1 cellular context compared by ENCODE assay signal in the genomic region with DNA sequence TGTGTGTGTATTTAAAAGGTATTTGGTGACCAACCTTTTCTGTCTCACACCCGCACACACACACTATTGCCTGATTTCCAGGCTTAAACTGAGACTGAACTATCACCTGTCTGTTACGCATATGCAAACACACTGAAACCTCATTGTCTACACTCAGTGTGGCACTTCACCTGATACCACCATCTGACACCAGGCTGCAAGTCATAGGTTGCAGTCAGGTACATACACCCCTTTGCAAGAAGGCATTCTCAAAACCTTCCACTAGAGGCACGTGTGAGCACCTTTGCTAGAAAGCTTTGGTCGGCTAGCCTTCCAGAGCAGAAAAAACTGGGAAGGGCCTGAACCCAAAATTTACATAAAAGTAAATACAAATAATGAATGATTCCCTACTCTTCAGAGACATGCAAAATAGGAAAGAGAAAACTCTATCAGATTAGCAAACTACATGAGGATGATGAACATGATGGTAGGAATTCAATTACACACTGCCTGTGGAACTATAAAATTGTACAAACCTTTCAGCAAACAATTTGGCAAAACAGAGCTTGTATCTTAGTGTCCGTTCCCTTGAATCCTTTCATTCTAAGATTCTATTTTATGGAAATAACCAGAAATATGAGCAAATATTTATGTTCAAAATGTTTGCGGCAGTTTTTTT.
TF ChIP-seq lines count a peak whose summit lies in the region.

No MANE protein-coding gene starts in this region.

TF ChIP-seq in HEK293, 187 proteins besides CTCF, POLR2A, EP300 and RAD21 (continued from another document):
- TF ChIP-seq ATF2 (tag by site-specific recombination; IDR thresholded peaks at IDR 0.05; ENCODE audit: low read depth) = no peak
- no peak for TF ChIP-seq ZNF785 (tag by site-specific recombination; IDR thresholded peaks at IDR 0.05)
- TF ChIP-seq ZNF138 (tag by site-specific recombination; IDR thresholded peaks at IDR 0.05; ENCODE audit: borderline replicate concordance) = no peak
- no peak for TF ChIP-seq ZBTB48 (tag by site-specific recombination; IDR thresholded peaks at IDR 0.05)
- TF ChIP-seq, protein P1, sequence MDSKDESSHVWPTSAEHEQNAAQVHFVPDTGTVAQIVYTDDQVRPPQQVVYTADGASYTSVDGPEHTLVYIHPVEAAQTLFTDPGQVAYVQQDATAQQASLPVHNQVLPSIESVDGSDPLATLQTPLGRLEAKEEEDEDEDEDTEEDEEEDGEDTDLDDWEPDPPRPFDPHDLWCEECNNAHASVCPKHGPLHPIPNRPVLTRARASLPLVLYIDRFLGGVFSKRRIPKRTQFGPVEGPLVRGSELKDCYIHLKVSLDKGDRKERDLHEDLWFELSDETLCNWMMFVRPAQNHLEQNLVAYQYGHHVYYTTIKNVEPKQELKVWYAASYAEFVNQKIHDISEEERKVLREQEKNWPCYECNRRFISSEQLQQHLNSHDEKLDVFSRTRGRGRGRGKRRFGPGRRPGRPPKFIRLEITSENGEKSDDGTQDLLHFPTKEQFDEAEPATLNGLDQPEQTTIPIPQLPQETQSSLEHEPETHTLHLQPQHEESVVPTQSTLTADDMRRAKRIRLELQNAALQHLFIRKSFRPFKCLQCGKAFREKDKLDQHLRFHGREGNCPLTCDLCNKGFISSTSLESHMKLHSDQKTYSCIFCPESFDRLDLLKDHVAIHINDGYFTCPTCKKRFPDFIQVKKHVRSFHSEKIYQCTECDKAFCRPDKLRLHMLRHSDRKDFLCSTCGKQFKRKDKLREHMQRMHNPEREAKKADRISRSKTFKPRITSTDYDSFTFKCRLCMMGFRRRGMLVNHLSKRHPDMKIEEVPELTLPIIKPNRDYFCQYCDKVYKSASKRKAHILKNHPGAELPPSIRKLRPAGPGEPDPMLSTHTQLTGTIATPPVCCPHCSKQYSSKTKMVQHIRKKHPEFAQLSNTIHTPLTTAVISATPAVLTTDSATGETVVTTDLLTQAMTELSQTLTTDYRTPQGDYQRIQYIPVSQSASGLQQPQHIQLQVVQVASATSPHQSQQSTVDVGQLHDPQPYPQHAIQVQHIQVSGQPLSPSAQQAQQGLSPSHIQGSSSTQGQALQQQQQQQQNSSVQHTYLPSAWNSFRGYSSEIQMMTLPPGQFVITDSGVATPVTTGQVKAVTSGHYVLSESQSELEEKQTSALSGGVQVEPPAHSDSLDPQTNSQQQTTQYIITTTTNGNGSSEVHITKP (tag by site-specific recombination; IDR thresholded peaks at IDR 0.05) = 0 out of 2 replicates have a peak, but pooled peaks have one; percentile 12
- TF ChIP-seq ZNF10 (tag by site-specific recombination; IDR thresholded peaks at IDR 0.05) = peak; percentile 97
- TF ChIP-seq ZNF600 (tag by site-specific recombination; IDR thresholded peaks at IDR 0.05) = peak; percentile 49; the same call in 1 of the 2 replicates
- no peak for TF ChIP-seq ZNF292 (tag by site-specific recombination; IDR thresholded peaks at IDR 0.05; ENCODE audit: borderline replicate concordance, low read depth)
- TF ChIP-seq ZSCAN30 (tag by site-specific recombination; IDR thresholded peaks at IDR 0.05) = no peak
- TF ChIP-seq GLI2 (tag by site-specific recombination; IDR thresholded peaks at IDR 0.05; ENCODE audit: borderline replicate concordance, low read depth) = no peak
- TF ChIP-seq KLF8 (tag by site-specific recombination; IDR thresholded peaks at IDR 0.05) = no peak
- no peak for TF ChIP-seq ZBTB20 (tag by site-specific recombination; IDR thresholded peaks at IDR 0.05)
